ENCODE assay signal across 1 cellular context in the genomic region with DNA sequence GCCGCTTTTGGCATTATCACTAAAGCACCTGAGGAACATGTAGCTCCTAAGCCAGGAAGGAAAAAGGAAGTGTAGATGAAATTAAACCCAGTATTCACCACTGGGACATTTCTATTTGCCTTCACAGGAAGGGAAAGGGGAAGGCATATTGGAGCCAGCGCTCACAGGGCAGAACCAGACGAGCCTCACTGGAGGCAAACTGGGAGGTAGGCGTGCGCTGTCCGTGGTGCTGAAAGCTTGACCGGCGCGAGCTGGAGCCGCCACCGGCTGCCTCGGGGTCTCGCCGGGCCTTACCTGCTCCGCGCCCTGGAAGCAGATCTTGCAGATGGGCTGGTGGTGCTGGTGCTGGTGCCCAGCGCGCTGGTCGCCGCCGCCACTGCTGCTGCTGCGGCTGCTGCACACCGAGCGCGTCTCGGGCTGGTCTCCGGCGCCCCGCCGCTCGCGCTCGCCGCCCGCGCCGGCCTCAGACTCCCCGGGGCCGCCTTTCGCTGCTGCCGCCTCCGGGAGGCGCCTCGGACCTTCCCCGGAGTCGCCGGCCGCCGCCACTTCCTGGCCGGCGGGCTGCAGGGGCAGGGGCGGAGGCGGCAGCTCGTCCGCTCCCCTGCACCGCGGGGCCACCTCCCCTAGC.
TF ChIP-seq lines count a peak whose summit lies in the region.

No MANE protein-coding gene starts in this region.

TF ChIP-seq in HepG2, 621 proteins besides CTCF, POLR2A, EP300 and RAD21 (continued from another document):
- TF ChIP-seq RORA (CRISPR knock-in tag; IDR thresholded peaks at IDR 0.05) (no peak), ZNF124 (CRISPR knock-in tag; IDR thresholded peaks at IDR 0.05) (no peak), NFIB (CRISPR knock-in tag; IDR thresholded peaks at IDR 0.05; ENCODE audit: borderline replicate concordance) (no peak), TSC22D2 (CRISPR knock-in tag; IDR thresholded peaks at IDR 0.05; ENCODE audit: borderline replicate concordance) (peak; percentile 92; the same call in 1 of the 2 replicates), ZFP36L2 (CRISPR knock-in tag; IDR thresholded peaks at IDR 0.05) (0 out of 2 replicates have a peak, but pooled peaks have one; percentile 48), ZSCAN22 (CRISPR knock-in tag; IDR thresholded peaks at IDR 0.05) (no peak), ARNTL (CRISPR knock-in tag; IDR thresholded peaks at IDR 0.05) (peak; percentile 38; the same call in 1 of the 2 replicates), YEATS2 (CRISPR knock-in tag; IDR thresholded peaks at IDR 0.05; ENCODE audit: borderline replicate concordance) (no peak), ZC3H4 (CRISPR knock-in tag; IDR thresholded peaks at IDR 0.05; ENCODE audit: borderline replicate concordance) (no peak), SMAD1 (CRISPR knock-in tag; IDR thresholded peaks at IDR 0.05; ENCODE audit: borderline replicate concordance, low read depth) (no peak), EEA1 (CRISPR knock-in tag; IDR thresholded peaks at IDR 0.05; ENCODE audit: borderline replicate concordance) (no peak), ZNF12 (CRISPR knock-in tag; IDR thresholded peaks at IDR 0.05) (0 out of 2 replicates have a peak, but pooled peaks have one; percentile 30), MAFF (IDR thresholded peaks at IDR 0.05; ENCODE audit: low read depth, low read length) (no peak), ZNF350 (CRISPR knock-in tag; IDR thresholded peaks at IDR 0.05; ENCODE audit: borderline replicate concordance, low read depth) (no peak), SP5 (CRISPR knock-in tag; IDR thresholded peaks at IDR 0.05; ENCODE audit: borderline replicate concordance, low read depth) (no peak)
- TF ChIP-seq, protein P1, sequence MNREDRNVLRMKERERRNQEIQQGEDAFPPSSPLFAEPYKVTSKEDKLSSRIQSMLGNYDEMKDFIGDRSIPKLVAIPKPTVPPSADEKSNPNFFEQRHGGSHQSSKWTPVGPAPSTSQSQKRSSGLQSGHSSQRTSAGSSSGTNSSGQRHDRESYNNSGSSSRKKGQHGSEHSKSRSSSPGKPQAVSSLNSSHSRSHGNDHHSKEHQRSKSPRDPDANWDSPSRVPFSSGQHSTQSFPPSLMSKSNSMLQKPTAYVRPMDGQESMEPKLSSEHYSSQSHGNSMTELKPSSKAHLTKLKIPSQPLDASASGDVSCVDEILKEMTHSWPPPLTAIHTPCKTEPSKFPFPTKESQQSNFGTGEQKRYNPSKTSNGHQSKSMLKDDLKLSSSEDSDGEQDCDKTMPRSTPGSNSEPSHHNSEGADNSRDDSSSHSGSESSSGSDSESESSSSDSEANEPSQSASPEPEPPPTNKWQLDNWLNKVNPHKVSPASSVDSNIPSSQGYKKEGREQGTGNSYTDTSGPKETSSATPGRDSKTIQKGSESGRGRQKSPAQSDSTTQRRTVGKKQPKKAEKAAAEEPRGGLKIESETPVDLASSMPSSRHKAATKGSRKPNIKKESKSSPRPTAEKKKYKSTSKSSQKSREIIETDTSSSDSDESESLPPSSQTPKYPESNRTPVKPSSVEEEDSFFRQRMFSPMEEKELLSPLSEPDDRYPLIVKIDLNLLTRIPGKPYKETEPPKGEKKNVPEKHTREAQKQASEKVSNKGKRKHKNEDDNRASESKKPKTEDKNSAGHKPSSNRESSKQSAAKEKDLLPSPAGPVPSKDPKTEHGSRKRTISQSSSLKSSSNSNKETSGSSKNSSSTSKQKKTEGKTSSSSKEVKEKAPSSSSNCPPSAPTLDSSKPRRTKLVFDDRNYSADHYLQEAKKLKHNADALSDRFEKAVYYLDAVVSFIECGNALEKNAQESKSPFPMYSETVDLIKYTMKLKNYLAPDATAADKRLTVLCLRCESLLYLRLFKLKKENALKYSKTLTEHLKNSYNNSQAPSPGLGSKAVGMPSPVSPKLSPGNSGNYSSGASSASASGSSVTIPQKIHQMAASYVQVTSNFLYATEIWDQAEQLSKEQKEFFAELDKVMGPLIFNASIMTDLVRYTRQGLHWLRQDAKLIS (CRISPR knock-in tag; IDR thresholded peaks at IDR 0.05), result no peak
- TF ChIP-seq, protein P2, sequence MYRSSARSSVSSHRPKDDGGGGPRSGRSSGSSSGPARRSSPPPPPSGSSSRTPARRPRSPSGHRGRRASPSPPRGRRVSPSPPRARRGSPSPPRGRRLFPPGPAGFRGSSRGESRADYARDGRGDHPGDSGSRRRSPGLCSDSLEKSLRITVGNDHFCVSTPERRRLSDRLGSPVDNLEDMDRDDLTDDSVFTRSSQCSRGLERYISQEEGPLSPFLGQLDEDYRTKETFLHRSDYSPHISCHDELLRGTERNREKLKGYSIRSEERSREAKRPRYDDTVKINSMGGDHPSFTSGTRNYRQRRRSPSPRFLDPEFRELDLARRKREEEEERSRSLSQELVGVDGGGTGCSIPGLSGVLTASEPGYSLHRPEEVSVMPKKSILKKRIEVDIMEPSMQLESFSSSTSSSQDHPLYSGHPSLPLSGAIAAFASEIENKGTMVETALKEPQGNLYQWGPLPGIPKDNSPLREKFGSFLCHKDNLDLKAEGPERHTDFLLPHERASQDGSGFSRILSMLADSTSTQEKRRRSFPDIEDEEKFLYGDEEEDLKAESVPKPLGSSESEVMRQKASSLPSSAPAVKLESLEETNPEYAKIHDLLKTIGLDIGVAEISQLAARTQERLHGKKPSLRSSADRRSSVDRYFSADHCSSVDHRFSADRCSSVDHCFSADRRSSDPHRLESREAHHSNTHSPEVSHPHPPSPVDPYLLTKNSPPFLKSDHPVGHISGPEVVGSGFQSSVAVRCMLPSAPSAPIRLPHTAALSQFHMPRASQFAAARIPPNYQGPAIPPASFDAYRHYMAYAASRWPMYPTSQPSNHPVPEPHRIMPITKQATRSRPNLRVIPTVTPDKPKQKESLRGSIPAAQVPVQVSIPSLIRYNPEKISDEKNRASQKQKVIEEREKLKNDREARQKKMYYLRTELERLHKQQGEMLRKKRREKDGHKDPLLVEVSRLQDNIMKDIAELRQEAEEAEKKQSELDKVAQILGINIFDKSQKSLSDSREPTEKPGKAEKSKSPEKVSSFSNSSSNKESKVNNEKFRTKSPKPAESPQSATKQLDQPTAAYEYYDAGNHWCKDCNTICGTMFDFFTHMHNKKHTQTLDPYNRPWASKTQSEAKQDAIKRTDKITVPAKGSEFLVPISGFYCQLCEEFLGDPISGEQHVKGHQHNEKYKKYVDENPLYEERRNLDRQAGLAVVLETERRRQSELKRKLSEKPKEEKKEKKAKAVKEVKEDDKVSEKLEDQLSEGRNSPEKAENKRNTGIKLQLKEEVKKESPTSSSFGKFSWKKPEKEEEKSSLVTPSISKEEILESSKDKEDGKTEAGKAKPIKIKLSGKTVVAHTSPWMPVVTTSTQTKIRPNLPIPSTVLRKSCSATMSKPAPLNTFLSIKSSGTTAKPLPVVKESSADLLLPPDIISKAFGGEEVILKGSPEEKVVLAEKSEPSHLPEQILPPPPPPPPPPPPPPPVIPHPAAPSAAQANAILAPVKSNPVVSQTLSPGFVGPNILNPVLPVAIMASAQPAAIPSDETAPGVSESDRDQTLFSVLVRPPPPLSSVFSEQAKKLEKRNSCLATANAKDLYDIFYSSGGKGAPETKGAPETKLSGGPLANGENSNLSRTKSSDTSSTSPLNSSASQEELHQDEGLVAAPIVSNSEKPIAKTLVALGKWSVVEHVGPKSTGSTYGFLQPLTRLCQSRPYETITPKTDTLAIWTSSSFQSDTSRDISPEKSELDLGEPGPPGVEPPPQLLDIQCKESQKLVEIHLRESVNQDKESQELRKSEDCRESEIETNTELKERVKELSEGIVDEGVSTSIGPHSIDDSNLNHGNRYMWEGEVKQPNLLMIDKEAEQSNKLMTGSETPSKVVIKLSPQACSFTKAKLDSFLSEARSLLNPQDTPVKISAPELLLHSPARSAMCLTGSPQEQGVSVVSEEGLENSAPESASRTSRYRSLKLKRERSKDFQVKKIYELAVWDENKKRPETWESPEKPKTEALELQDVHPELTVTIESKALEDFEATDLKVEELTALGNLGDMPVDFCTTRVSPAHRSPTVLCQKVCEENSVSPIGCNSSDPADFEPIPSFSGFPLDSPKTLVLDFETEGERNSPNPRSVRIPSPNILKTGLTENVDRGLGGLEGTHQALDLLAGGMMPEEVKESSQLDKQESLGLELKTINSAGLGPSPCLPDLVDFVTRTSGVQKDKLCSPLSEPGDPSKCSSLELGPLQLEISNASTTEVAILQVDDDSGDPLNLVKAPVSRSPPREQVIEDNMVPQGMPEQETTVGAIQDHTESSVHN (CRISPR knock-in tag; IDR thresholded peaks at IDR 0.05), result no peak
- TF ChIP-seq, protein P3, sequence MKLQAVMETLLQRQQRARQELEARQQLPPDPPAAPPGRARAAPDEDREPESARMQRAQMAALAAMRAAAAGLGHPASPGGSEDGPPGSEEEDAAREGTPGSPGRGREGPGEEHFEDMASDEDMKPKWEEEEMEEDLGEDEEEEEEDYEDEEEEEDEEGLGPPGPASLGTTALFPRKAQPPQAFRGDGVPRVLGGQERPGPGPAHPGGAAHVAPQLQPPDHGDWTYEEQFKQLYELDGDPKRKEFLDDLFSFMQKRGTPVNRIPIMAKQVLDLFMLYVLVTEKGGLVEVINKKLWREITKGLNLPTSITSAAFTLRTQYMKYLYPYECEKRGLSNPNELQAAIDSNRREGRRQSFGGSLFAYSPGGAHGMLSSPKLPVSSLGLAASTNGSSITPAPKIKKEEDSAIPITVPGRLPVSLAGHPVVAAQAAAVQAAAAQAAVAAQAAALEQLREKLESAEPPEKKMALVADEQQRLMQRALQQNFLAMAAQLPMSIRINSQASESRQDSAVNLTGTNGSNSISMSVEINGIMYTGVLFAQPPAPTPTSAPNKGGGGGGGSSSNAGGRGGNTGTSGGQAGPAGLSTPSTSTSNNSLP (IDR thresholded peaks at IDR 0.05; ENCODE audit: low read depth, low read length), result no peak
- TF ChIP-seq, protein P4, sequence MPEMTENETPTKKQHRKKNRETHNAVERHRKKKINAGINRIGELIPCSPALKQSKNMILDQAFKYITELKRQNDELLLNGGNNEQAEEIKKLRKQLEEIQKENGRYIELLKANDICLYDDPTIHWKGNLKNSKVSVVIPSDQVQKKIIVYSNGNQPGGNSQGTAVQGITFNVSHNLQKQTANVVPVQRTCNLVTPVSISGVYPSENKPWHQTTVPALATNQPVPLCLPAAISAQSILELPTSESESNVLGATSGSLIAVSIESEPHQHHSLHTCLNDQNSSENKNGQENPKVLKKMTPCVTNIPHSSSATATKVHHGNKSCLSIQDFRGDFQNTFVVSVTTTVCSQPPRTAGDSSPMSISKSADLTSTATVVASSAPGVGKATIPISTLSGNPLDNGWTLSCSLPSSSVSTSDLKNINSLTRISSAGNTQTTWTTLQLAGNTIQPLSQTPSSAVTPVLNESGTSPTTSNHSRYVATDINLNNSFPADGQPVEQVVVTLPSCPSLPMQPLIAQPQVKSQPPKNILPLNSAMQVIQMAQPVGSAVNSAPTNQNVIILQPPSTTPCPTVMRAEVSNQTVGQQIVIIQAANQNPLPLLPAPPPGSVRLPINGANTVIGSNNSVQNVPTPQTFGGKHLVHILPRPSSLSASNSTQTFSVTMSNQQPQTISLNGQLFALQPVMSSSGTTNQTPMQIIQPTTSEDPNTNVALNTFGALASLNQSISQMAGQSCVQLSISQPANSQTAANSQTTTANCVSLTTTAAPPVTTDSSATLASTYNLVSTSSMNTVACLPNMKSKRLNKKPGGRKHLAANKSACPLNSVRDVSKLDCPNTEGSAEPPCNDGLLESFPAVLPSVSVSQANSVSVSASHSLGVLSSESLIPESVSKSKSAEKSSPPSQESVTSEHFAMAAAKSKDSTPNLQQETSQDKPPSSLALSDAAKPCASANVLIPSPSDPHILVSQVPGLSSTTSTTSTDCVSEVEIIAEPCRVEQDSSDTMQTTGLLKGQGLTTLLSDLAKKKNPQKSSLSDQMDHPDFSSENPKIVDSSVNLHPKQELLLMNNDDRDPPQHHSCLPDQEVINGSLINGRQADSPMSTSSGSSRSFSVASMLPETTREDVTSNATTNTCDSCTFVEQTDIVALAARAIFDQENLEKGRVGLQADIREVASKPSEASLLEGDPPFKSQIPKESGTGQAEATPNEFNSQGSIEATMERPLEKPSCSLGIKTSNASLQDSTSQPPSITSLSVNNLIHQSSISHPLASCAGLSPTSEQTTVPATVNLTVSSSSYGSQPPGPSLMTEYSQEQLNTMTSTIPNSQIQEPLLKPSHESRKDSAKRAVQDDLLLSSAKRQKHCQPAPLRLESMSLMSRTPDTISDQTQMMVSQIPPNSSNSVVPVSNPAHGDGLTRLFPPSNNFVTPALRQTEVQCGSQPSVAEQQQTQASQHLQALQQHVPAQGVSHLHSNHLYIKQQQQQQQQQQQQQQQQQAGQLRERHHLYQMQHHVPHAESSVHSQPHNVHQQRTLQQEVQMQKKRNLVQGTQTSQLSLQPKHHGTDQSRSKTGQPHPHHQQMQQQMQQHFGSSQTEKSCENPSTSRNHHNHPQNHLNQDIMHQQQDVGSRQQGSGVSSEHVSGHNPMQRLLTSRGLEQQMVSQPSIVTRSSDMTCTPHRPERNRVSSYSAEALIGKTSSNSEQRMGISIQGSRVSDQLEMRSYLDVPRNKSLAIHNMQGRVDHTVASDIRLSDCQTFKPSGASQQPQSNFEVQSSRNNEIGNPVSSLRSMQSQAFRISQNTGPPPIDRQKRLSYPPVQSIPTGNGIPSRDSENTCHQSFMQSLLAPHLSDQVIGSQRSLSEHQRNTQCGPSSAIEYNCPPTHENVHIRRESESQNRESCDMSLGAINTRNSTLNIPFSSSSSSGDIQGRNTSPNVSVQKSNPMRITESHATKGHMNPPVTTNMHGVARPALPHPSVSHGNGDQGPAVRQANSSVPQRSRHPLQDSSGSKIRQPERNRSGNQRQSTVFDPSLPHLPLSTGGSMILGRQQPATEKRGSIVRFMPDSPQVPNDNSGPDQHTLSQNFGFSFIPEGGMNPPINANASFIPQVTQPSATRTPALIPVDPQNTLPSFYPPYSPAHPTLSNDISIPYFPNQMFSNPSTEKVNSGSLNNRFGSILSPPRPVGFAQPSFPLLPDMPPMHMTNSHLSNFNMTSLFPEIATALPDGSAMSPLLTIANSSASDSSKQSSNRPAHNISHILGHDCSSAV (CRISPR knock-in tag; IDR thresholded peaks at IDR 0.05; ENCODE audit: borderline replicate concordance), result no peak
